In genomic region chr14:54251356-54251755, GRCh38 we compare ENCODE assay signal across 20 cellular contexts.
A peak's percentile ranks its signal among the peaks of the same experiment; 100 is the strongest.
DNase-seq lines count a peak whose midpoint lies in the region; ATAC-seq, FAIRE-seq and TF ChIP-seq lines count a peak whose summit lies in the region.
"Had no signal": no experiment of that assay in that cellular context is flagged by ENCODE, and none has a peak within 500 bp of the region (broad histone marks: within the 10 kb centered on the region; RNA-seq: fewer than 3 reads in every experiment).

No MANE protein-coding gene starts in this region.

- peak in 3 of 4 donors; percentile 35 to 61 (median 52) for ATAC-seq in pancreas
- ATAC-seq: K562; naive thymus-derived CD8-positive, alpha-beta T cell; stimulated activated naive B cell treated with anti-CD40 and anti-IgM and Interleukin-4, amounts not matched to agents 10 μg/mL and 1 μg/mL and 100 μg/mL, for 72 hours had no signal

- intact Hi-C loops in PC-9 (cut with micrococcal nuclease; ENCODE audit: unreplicated experiment) (loop anchor here (10.0 kb wide), 1 partner anchor 797 kb away; no protein-coding TSS in a partner anchor), pancreas (cut with DNase I) (no loop called here)

- H3K4me1 Mint-ChIP-seq in glutamatergic neuron (ENCODE audit: low read depth, unreplicated experiment), result no peaks in the 10 kb centered on the region
- H3K4me1 Mint-ChIP-seq: CD4-positive, CD25-positive, alpha-beta regulatory T cell; naive thymus-derived CD8-positive, alpha-beta T cell had no signal

- H3K36me3 ChIP-seq in PC-9 (ENCODE audit: low read depth), result no peaks in the 10 kb centered on the region
- H3K36me3 ChIP-seq in pancreas, result no peaks in the 10 kb centered on the region

- peaks cover 6% of the 10 kb centered on the region for H3K36me3 Mint-ChIP-seq in glutamatergic neuron (ENCODE audit: unreplicated experiment)
- H3K36me3 Mint-ChIP-seq: CD4-positive, CD25-positive, alpha-beta regulatory T cell; naive thymus-derived CD8-positive, alpha-beta T cell had no signal

- H3K27me3 ChIP-seq in PC-9 (ENCODE audit: insufficient read depth, low read depth), result no peaks in the 10 kb centered on the region
- no peaks in the 10 kb centered on the region for H3K27me3 ChIP-seq in pancreas

- no peak overlapping the region for H3K27ac Mint-ChIP-seq in glutamatergic neuron (ENCODE audit: unreplicated experiment)
- H3K27ac Mint-ChIP-seq: CD4-positive, CD25-positive, alpha-beta regulatory T cell; naive thymus-derived CD8-positive, alpha-beta T cell; stimulated activated naive B cell treated with anti-CD40 and anti-IgM and Interleukin-4, amounts not matched to agents 10 μg/mL and 1 μg/mL and 100 μg/mL, for 72 hours had no signal

- H3K27me3 Mint-ChIP-seq in glutamatergic neuron (ENCODE audit: unreplicated experiment), result no peaks in the 10 kb centered on the region

- no peak overlapping the region for H3K4me3 Mint-ChIP-seq in glutamatergic neuron (ENCODE audit: unreplicated experiment)
- H3K4me3 Mint-ChIP-seq: CD4-positive, CD25-positive, alpha-beta regulatory T cell; naive thymus-derived CD8-positive, alpha-beta T cell; stimulated activated naive B cell treated with anti-CD40 and anti-IgM and Interleukin-4, amounts not matched to agents 10 μg/mL and 1 μg/mL and 100 μg/mL, for 72 hours had no signal

- CTCF ChIA-PET in PC-9 (lab: Charles Lee), result interaction anchor here (0.6 to 1.9 kb wide), 7 partner anchors 59 to 146 kb away, joined by 3 to 30 read pairs (median 7); no protein-coding TSS in a partner anchor

- 33 to 35% methylated on average over 4 of the region's 4 CpGs for WGBS in pancreas, 2 donors

- H4K20me1 ChIP-seq in PC-9 (ENCODE audit: insufficient read depth), result no peaks in the 10 kb centered on the region

- no peaks in the 10 kb centered on the region for H3K79me2 ChIP-seq in PC-9 (ENCODE audit: low read depth)

- H3F3A ChIP-seq in PC-9 (ENCODE audit: insufficient read depth, low read depth), result peaks cover 35% of the 10 kb centered on the region

- no peaks in the 10 kb centered on the region for H3K9me2 ChIP-seq in PC-9 (ENCODE audit: insufficient read depth)
- H3K9me2 ChIP-seq: SK-N-SH had no signal

- TF ChIP-seq CTCF in PC-9 (conservative IDR thresholded peaks at IDR 0.05), result no peak
- no peak for TF ChIP-seq CTCF in fibroblast of the aortic adventitia (IDR thresholded peaks at IDR 0.05; ENCODE audit: insufficient read depth, low read length)
- no peak for TF ChIP-seq CTCF in pancreas (IDR thresholded peaks at IDR 0.05)
- TF ChIP-seq CTCF in glutamatergic neuron (IDR thresholded peaks at IDR 0.05; ENCODE audit: partially characterized antibody, unreplicated experiment), result no peak

- H3K9me3 ChIP-seq in PC-9 (ENCODE audit: insufficient read depth, low read depth), result peaks cover 7% of the 10 kb centered on the region; the same call in 1 of the 2 replicates
- H3K9me3 ChIP-seq in pancreas, result no peaks in the 10 kb centered on the region
- H3K9me3 ChIP-seq: SK-N-SH had no signal

- no TSS peak for BruUV-seq in PC-9 (replicated peaks; lab: Mats Ljungman, UMichigan)

- DNase-seq in Daoy (ENCODE audit: low read depth) (peak; percentile 66), PC-9 (no peak), fibroblast of the aortic adventitia (ENCODE audit: low read depth) (peak; percentile 53), pancreas (no peak), activated gamma-delta T cell (lab: John Stamatoyannopoulos, UW) (no peak), glutamatergic neuron (no peak), NCI-H345 (lab: John Stamatoyannopoulos, UW) (no peak)
- DNase-seq in activated CD4-positive, alpha-beta T cell treated with anti-CD3 and anti-CD28 coated beads, Interleukin-2, amount 50 U/mL, for 4 hours, result no peak
- DNase-seq: activated CD4-positive, alpha-beta T cell treated with anti-CD3 and anti-CD28 coated beads, Interleukin-2, amount 50 U/mL, for 48 hours; activated gamma-delta T cell treated with Interleukin-2 at 50 U/mL for 16 hours; caudate nucleus; CD4-positive, CD25-positive, alpha-beta regulatory T cell; head of caudate nucleus; naive thymus-derived CD8-positive, alpha-beta T cell; NCI-H2029; SK-N-SH; stimulated activated naive B cell treated with anti-CD40 and anti-IgM and Interleukin-4, amounts not matched to agents 10 μg/mL and 1 μg/mL and 100 μg/mL, for 72 hours had no signal

- no peak for FAIRE-seq in pancreas (lab: Jason Lieb, UNC)
- FAIRE-seq: GM12892, K562 had no signal

- H3K4me2 ChIP-seq in PC-9, result peak overlapping the region; percentile 78
- H3K4me2 ChIP-seq: SK-N-SH had no signal

- H3K9me3 Mint-ChIP-seq in glutamatergic neuron (ENCODE audit: unreplicated experiment), result no peaks in the 10 kb centered on the region
- H3K9me3 Mint-ChIP-seq: naive thymus-derived CD8-positive, alpha-beta T cell; stimulated activated naive B cell treated with anti-CD40 and anti-IgM and Interleukin-4, amounts not matched to agents 10 μg/mL and 1 μg/mL and 100 μg/mL, for 72 hours had no signal

- POLR2A ChIA-PET in PC-9 (lab: Charles Lee; ENCODE audit: unreplicated experiment), result interaction anchor here (0.6 kb wide), 2 partner anchors 258 to 294 kb away, joined by 4 to 8 read pairs; partner anchors contain the start of gene BMP4

- peaks cover 44% of the 10 kb centered on the region for H3K4me1 ChIP-seq in PC-9 (replicated peaks; ENCODE audit: insufficient read depth)
- no peaks in the 10 kb centered on the region for H3K4me1 ChIP-seq in pancreas

- H2AFZ ChIP-seq in PC-9, result no peak overlapping the region

- H3K4me3 ChIP-seq in PC-9 (0 out of 2 replicates have a peak overlapping the region, but pooled peaks have one; percentile 9), fibroblast of the aortic adventitia (ENCODE audit: low read depth, low read length) (no peak overlapping the region), pancreas (no peak overlapping the region)
- H3K4me3 ChIP-seq: K562, lung had no signal

- peak overlapping the region; percentile 98 for H3K27ac ChIP-seq in PC-9
- H3K27ac ChIP-seq in pancreas, result no peak overlapping the region

Comparison
In these comparisons a context has a peak if more than half of its experiments do, and no peak if none do; other contexts are left out.
1. DNase-seq: peak in Daoy (single experiment) and fibroblast of the aortic adventitia (single experiment); none in PC-9 (0 of 2), pancreas (0 of 6), activated gamma-delta T cell (single experiment), activated CD4-positive, alpha-beta T cell treated with anti-CD3 and anti-CD28 coated beads, Interleukin-2, amount 50 U/mL, for 4 hours (0 of 2), glutamatergic neuron (single experiment) and NCI-H345 (single experiment).